ENCODE assay signal across 1 cellular context in the genomic region with DNA sequence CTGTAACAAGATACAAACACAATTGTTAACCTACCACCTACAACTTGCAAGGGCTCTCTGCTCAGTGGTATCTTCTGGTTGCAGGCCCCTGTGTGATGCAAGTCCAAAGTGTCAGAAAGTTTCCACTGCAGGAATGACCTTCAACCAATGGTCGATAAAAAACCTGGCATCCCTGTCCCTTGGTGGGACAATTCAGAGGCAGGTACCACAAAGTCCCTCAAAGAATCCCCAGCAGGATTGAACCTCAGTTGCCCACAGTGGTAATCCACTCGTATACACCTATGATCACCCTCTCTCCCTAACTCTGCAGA.
TF ChIP-seq lines count a peak whose summit lies in the region.

No MANE protein-coding gene starts in this region.

TF ChIP-seq in WTC11, 78 proteins besides CTCF, POLR2A, EP300 and RAD21:
- TF ChIP-seq, protein P1, sequence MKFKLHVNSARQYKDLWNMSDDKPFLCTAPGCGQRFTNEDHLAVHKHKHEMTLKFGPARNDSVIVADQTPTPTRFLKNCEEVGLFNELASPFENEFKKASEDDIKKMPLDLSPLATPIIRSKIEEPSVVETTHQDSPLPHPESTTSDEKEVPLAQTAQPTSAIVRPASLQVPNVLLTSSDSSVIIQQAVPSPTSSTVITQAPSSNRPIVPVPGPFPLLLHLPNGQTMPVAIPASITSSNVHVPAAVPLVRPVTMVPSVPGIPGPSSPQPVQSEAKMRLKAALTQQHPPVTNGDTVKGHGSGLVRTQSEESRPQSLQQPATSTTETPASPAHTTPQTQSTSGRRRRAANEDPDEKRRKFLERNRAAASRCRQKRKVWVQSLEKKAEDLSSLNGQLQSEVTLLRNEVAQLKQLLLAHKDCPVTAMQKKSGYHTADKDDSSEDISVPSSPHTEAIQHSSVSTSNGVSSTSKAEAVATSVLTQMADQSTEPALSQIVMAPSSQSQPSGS (CRISPR knock-in tag; IDR thresholded peaks at IDR 0.05; ENCODE audit: borderline replicate concordance, low read depth): no peak
- peak; percentile 65; the same call in 1 of the 2 replicates for TF ChIP-seq GABPB1 (CRISPR knock-in tag; IDR thresholded peaks at IDR 0.05)
